In genomic region chr11:129723964-129724291, GRCh38 we compare ENCODE assay signal across 13 cellular contexts.
"Had no signal": no experiment of that assay in that cellular context is flagged by ENCODE, and none has a peak within 500 bp of the region (broad histone marks: within the 10 kb centered on the region; RNA-seq: fewer than 3 reads in every experiment).

No MANE protein-coding gene starts in this region.

- H3K4me3 Mint-ChIP-seq: activated naive CD4-positive, alpha-beta T cell treated with anti-CD3 and anti-CD28 coated beads, Interleukin-2, amount 50 U/mL, for 24 hours; central memory CD8-positive, alpha-beta T cell; nephron progenitor cell had no signal

- H3K27ac Mint-ChIP-seq: activated naive CD4-positive, alpha-beta T cell treated with anti-CD3 and anti-CD28 coated beads, Interleukin-2, amount 50 U/mL, for 24 hours; nephron progenitor cell; progenitor cell of endocrine pancreas had no signal

- H3K9me3 Mint-ChIP-seq: activated naive CD4-positive, alpha-beta T cell treated with anti-CD3 and anti-CD28 coated beads, Interleukin-2, amount 50 U/mL, for 24 hours; central memory CD8-positive, alpha-beta T cell; nephron progenitor cell had no signal

- H3K4me1 Mint-ChIP-seq: central memory CD8-positive, alpha-beta T cell had no signal

- H3K27me3 Mint-ChIP-seq: activated naive CD4-positive, alpha-beta T cell treated with anti-CD3 and anti-CD28 coated beads, Interleukin-2, amount 50 U/mL, for 24 hours had no signal

- DNase-seq: activated CD4-positive, CD25-positive, alpha-beta regulatory T cell treated with anti-CD3 and anti-CD28 coated beads, Interleukin-2, amount 50 U/mL, for 72 hours; activated CD8-positive, alpha-beta memory T cell treated with anti-CD3 and anti-CD28 coated beads for 24 hours; activated gamma-delta T cell; colonic mucosa; foreskin keratinocyte; hippocampal formation; lower lobe of right lung; nephron progenitor cell; occipital lobe; stimulated activated naive CD4-positive, alpha-beta T cell had no signal
